ENCODE assay signal across 1 cellular context in the genomic region with DNA sequence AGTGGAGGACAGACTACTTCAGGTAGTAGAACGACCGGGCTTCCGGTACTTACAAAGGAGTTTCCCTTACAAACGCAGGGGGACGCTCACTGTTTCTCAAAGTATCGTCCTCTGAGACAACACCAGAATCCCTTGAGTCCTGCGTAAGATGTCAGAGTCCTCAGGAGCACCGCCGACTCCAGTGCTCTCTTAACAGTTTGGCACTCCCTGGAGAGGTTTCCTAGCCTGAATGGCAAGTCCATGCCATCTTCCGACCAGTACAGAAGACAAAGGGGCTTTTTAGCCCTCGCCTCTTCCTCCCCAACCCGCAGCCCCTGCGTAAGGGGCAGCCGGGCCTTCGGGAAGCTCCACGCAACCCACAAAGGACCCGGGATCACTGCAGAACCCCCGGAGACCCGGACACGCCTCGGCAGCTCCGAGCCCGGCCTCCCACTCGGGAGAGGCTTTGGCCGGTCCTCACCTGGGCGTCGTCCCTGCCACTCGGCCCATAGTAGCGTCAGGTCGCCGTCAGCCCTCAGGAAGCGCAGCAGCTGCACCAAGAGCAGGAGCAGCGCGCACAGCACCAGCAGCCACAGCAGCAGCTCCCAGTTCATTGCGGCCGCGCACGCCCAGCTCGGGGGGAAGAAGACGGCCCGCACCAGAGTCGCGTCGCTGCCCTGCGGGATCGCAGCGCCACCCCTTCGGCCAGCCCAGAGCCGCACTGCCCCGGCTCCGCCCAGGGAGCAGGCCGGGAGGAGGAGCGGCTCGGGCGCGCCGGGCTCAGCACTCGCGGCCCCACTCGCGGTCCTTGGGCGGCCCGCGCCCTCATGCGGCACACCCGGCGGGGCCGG.
TF ChIP-seq lines count a peak whose summit lies in the region.

A gene with protein sequence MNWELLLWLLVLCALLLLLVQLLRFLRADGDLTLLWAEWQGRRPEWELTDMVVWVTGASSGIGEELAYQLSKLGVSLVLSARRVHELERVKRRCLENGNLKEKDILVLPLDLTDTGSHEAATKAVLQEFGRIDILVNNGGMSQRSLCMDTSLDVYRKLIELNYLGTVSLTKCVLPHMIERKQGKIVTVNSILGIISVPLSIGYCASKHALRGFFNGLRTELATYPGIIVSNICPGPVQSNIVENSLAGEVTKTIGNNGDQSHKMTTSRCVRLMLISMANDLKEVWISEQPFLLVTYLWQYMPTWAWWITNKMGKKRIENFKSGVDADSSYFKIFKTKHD (minus strand): TSS at position 682 of the 830 bp plus-strand sequence. CDS start 89 bp downstream, at position 593.

TF ChIP-seq in HepG2, 621 proteins besides CTCF, POLR2A, EP300 and RAD21 (continued from another document):
- TF ChIP-seq, protein P1, sequence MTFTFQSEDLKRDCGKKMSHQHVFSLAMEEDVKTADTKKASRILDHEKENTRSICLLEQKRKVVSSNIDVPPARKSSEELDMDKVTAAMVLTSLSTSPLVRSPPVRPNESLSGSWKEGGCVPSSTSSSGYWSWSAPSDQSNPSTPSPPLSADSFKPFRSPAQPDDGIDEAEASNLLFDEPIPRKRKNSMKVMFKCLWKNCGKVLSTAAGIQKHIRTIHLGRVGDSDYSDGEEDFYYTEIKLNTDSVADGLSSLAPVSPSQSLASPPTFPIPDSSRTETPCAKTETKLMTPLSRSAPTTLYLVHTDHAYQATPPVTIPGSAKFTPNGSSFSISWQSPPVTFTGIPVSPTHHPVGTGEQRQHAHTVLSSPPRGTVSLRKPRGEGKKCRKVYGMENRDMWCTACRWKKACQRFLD (CRISPR knock-in tag; IDR thresholded peaks at IDR 0.05; ENCODE audit: borderline replicate concordance) = no peak
- TF ChIP-seq ZNF329 (CRISPR knock-in tag; IDR thresholded peaks at IDR 0.05; ENCODE audit: low read depth) (peak; percentile 51; the same call in 1 of the 2 replicates), ZNF263 (CRISPR knock-in tag; IDR thresholded peaks at IDR 0.05) (peak; percentile 88), SNAPC2 (CRISPR knock-in tag; IDR thresholded peaks at IDR 0.05) (no peak), ZNF768 (CRISPR knock-in tag; IDR thresholded peaks at IDR 0.05) (peak; percentile 83; the same call in 1 of the 2 replicates), SKI (IDR thresholded peaks at IDR 0.05; ENCODE audit: partially characterized antibody) (peak; percentile 16), SOX5 (CRISPR knock-in tag; IDR thresholded peaks at IDR 0.05; ENCODE audit: borderline replicate concordance) (peak; percentile 52; the same call in 1 of the 2 replicates), MAFF (IDR thresholded peaks at IDR 0.05; ENCODE audit: low read depth, low read length) (no peak), ZNF350 (CRISPR knock-in tag; IDR thresholded peaks at IDR 0.05; ENCODE audit: borderline replicate concordance, low read depth) (peak; percentile 32; the same call in 1 of the 2 replicates), POLR2G (IDR thresholded peaks at IDR 0.05; ENCODE audit: low read depth, low read length) (peak; percentile 68), FOXC1 (CRISPR knock-in tag; IDR thresholded peaks at IDR 0.05; ENCODE audit: borderline replicate concordance) (peak; percentile 82; the same call in 1 of the 2 replicates), NCOA1 (CRISPR knock-in tag; IDR thresholded peaks at IDR 0.05) (no peak), SUZ12 (IDR thresholded peaks at IDR 0.05; ENCODE audit: low read depth, low read length) (no peak), ZNF788 (CRISPR knock-in tag; IDR thresholded peaks at IDR 0.05; ENCODE audit: borderline replicate concordance) (peak; percentile 69; the same call in 1 of the 2 replicates), BRD4 (CRISPR knock-in tag; IDR thresholded peaks at IDR 0.05) (peak; percentile 55; the same call in 1 of the 2 replicates), KLF16 (CRISPR knock-in tag; IDR thresholded peaks at IDR 0.05) (peak in 1 of 2 experiments; percentile 52; a peak in 1 of 4 replicates), KAT8 (CRISPR knock-in tag; IDR thresholded peaks at IDR 0.05) (peak; percentile 61; the same call in 1 of the 2 replicates), CCDC6 (CRISPR knock-in tag; IDR thresholded peaks at IDR 0.05) (peak; percentile 68; the same call in 1 of the 2 replicates), PAX8 (CRISPR knock-in tag; IDR thresholded peaks at IDR 0.05; ENCODE audit: borderline replicate concordance) (no peak), ZNF891 (CRISPR knock-in tag; IDR thresholded peaks at IDR 0.05) (peak; percentile 63; the same call in 1 of the 2 replicates), NFIB (CRISPR knock-in tag; IDR thresholded peaks at IDR 0.05; ENCODE audit: borderline replicate concordance) (no peak), ZBTB42 (CRISPR knock-in tag; IDR thresholded peaks at IDR 0.05) (no peak; the same call in 1 of the 2 replicates), ZNF510 (CRISPR knock-in tag; IDR thresholded peaks at IDR 0.05; ENCODE audit: low read depth) (no peak), NFIC (IDR thresholded peaks at IDR 0.05; ENCODE audit: low read length) (no peak), ZNF136 (CRISPR knock-in tag; IDR thresholded peaks at IDR 0.05; ENCODE audit: low read depth) (0 out of 2 replicates have a peak, but pooled peaks have one; percentile 46), ZNF124 (CRISPR knock-in tag; IDR thresholded peaks at IDR 0.05) (0 out of 2 replicates have a peak, but pooled peaks have one; percentile 27), DNMT3B (CRISPR knock-in tag; conservative IDR thresholded peaks at IDR 0.05) (no peak), ZNF766 (CRISPR knock-in tag; IDR thresholded peaks at IDR 0.05; ENCODE audit: borderline replicate concordance) (no peak), KLF11 (CRISPR knock-in tag; IDR thresholded peaks at IDR 0.05) (0 out of 2 replicates have a peak, but pooled peaks have one; percentile 60), KDM5A (IDR thresholded peaks at IDR 0.05; ENCODE audit: borderline replicate concordance, low read length) (no peak), TOPORS (CRISPR knock-in tag; IDR thresholded peaks at IDR 0.05) (peak; percentile 74; the same call in 1 of the 2 replicates)
- TF ChIP-seq, protein P2, sequence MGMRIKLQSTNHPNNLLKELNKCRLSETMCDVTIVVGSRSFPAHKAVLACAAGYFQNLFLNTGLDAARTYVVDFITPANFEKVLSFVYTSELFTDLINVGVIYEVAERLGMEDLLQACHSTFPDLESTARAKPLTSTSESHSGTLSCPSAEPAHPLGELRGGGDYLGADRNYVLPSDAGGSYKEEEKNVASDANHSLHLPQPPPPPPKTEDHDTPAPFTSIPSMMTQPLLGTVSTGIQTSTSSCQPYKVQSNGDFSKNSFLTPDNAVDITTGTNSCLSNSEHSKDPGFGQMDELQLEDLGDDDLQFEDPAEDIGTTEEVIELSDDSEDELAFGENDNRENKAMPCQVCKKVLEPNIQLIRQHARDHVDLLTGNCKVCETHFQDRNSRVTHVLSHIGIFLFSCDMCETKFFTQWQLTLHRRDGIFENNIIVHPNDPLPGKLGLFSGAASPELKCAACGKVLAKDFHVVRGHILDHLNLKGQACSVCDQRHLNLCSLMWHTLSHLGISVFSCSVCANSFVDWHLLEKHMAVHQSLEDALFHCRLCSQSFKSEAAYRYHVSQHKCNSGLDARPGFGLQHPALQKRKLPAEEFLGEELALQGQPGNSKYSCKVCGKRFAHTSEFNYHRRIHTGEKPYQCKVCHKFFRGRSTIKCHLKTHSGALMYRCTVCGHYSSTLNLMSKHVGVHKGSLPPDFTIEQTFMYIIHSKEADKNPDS (CRISPR knock-in tag; IDR thresholded peaks at IDR 0.05) = peak; percentile 44; the same call in 1 of the 2 replicates
- TF ChIP-seq, protein P3, sequence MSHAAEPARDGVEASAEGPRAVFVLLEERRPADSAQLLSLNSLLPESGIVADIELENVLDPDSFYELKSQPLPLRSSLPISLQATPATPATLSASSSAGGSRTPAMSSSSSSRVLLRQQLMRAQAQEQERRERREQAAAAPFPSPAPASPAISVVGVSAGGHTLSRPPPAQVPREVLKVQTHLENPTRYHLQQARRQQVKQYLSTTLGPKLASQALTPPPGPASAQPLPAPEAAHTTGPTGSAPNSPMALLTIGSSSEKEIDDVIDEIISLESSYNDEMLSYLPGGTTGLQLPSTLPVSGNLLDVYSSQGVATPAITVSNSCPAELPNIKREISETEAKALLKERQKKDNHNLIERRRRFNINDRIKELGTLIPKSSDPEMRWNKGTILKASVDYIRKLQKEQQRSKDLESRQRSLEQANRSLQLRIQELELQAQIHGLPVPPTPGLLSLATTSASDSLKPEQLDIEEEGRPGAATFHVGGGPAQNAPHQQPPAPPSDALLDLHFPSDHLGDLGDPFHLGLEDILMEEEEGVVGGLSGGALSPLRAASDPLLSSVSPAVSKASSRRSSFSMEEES (CRISPR knock-in tag; IDR thresholded peaks at IDR 0.05) = 0 out of 2 replicates have a peak, but pooled peaks have one; percentile 43
- TF ChIP-seq, protein P4, sequence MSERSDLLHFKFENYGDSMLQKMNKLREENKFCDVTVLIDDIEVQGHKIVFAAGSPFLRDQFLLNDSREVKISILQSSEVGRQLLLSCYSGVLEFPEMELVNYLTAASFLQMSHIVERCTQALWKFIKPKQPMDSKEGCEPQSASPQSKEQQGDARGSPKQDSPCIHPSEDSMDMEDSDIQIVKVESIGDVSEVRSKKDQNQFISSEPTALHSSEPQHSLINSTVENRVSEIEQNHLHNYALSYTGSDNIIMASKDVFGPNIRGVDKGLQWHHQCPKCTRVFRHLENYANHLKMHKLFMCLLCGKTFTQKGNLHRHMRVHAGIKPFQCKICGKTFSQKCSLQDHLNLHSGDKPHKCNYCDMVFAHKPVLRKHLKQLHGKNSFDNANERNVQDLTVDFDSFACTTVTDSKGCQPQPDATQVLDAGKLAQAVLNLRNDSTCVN (CRISPR knock-in tag; IDR thresholded peaks at IDR 0.05; ENCODE audit: borderline replicate concordance) = peak; percentile 27
- TF ChIP-seq, protein P5, sequence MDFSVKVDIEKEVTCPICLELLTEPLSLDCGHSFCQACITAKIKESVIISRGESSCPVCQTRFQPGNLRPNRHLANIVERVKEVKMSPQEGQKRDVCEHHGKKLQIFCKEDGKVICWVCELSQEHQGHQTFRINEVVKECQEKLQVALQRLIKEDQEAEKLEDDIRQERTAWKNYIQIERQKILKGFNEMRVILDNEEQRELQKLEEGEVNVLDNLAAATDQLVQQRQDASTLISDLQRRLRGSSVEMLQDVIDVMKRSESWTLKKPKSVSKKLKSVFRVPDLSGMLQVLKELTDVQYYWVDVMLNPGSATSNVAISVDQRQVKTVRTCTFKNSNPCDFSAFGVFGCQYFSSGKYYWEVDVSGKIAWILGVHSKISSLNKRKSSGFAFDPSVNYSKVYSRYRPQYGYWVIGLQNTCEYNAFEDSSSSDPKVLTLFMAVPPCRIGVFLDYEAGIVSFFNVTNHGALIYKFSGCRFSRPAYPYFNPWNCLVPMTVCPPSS (IDR thresholded peaks at IDR 0.05) = no peak
- TF ChIP-seq, protein P6, sequence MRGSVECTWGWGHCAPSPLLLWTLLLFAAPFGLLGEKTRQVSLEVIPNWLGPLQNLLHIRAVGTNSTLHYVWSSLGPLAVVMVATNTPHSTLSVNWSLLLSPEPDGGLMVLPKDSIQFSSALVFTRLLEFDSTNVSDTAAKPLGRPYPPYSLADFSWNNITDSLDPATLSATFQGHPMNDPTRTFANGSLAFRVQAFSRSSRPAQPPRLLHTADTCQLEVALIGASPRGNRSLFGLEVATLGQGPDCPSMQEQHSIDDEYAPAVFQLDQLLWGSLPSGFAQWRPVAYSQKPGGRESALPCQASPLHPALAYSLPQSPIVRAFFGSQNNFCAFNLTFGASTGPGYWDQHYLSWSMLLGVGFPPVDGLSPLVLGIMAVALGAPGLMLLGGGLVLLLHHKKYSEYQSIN (CRISPR knock-in tag; IDR thresholded peaks at IDR 0.05; ENCODE audit: borderline replicate concordance) = no peak
- TF ChIP-seq, protein P7, sequence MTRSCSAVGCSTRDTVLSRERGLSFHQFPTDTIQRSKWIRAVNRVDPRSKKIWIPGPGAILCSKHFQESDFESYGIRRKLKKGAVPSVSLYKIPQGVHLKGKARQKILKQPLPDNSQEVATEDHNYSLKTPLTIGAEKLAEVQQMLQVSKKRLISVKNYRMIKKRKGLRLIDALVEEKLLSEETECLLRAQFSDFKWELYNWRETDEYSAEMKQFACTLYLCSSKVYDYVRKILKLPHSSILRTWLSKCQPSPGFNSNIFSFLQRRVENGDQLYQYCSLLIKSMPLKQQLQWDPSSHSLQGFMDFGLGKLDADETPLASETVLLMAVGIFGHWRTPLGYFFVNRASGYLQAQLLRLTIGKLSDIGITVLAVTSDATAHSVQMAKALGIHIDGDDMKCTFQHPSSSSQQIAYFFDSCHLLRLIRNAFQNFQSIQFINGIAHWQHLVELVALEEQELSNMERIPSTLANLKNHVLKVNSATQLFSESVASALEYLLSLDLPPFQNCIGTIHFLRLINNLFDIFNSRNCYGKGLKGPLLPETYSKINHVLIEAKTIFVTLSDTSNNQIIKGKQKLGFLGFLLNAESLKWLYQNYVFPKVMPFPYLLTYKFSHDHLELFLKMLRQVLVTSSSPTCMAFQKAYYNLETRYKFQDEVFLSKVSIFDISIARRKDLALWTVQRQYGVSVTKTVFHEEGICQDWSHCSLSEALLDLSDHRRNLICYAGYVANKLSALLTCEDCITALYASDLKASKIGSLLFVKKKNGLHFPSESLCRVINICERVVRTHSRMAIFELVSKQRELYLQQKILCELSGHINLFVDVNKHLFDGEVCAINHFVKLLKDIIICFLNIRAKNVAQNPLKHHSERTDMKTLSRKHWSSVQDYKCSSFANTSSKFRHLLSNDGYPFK (CRISPR knock-in tag; IDR thresholded peaks at IDR 0.05; ENCODE audit: borderline replicate concordance) = peak; percentile 54; the same call in 1 of the 2 replicates
- TF ChIP-seq, protein P8, sequence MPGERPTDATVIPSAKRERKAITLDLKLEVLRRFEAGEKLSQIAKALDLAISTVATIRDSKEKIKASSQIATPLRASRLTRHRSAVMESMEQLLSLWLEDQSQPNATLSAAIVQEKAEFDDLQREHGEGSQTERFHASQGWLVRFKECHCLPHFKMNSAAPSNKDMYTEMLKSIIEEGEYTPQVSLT (CRISPR knock-in tag; IDR thresholded peaks at IDR 0.05; ENCODE audit: borderline replicate concordance, low read depth) = no peak
- TF ChIP-seq, protein P9, sequence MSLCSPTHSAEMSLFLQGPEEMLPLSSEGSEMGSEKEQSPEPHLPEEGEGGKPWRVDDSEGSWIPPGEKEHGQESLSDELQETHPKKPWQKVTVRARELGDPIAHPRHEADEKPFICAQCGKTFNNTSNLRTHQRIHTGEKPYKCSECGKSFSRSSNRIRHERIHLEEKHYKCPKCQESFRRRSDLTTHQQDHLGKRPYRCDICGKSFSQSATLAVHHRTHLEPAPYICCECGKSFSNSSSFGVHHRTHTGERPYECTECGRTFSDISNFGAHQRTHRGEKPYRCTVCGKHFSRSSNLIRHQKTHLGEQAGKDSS (CRISPR knock-in tag; IDR thresholded peaks at IDR 0.05; ENCODE audit: borderline replicate concordance, low read depth) = peak; percentile 89
- TF ChIP-seq, protein P10, sequence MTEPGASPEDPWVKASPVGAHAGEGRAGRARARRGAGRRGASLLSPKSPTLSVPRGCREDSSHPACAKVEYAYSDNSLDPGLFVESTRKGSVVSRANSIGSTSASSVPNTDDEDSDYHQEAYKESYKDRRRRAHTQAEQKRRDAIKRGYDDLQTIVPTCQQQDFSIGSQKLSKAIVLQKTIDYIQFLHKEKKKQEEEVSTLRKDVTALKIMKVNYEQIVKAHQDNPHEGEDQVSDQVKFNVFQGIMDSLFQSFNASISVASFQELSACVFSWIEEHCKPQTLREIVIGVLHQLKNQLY (CRISPR knock-in tag; IDR thresholded peaks at IDR 0.05) = no peak
- TF ChIP-seq, protein P11, sequence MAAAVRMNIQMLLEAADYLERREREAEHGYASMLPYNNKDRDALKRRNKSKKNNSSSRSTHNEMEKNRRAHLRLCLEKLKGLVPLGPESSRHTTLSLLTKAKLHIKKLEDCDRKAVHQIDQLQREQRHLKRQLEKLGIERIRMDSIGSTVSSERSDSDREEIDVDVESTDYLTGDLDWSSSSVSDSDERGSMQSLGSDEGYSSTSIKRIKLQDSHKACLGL (CRISPR knock-in tag; IDR thresholded peaks at IDR 0.05) = peak; percentile 81
TF ChIP-seq in HepG2: peak in this region for 224.
